24 cellular contexts compared by ENCODE assay signal in the genomic region with DNA sequence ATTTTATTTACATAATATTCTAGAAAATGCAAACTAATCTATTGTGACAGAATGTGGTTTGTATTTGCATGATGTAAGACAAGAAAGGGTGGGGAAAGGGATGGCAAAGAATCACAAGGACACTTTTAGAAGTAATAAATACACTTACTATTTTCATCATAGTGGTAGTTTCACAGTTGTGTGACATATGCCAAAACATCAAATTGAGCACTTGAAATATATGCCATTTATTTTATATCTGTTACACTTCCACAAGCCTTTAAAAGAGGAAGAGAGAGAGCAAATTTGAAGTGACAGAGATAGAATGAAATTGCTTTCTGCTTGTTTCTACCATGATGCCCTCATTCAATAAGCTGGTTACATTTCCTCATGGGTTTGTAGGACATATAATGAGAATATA.
"Had no signal": no experiment of that assay in that cellular context is flagged by ENCODE, and none has a peak within 500 bp of the region (broad histone marks: within the 10 kb centered on the region; RNA-seq: fewer than 3 reads in every experiment).

No MANE protein-coding gene starts in this region.

- H3K4me1 Mint-ChIP-seq: mesothelial cell of epicardium, naive B cell had no signal

- H3K4me3 Mint-ChIP-seq: dendritic cell treated with granulocyte-macrophage colony-stimulating factor and Interleukin-4, amounts not matched to agents 40 ng/mL and 50 ng/mL, for 4 days; effector memory CD8-positive, alpha-beta T cell; endodermal cell; mesothelial cell of epicardium; naive B cell had no signal

- H3K9me3 Mint-ChIP-seq: dendritic cell treated with granulocyte-macrophage colony-stimulating factor and Interleukin-4, amounts not matched to agents 40 ng/mL and 50 ng/mL, for 4 days had no signal

- H3K27ac Mint-ChIP-seq: dendritic cell treated with granulocyte-macrophage colony-stimulating factor and Interleukin-4, amounts not matched to agents 40 ng/mL and 50 ng/mL, for 4 days; effector memory CD8-positive, alpha-beta T cell; endodermal cell; mesothelial cell of epicardium; naive B cell had no signal

- H3K36me3 Mint-ChIP-seq: mesothelial cell of epicardium, naive B cell had no signal

- H3K27me3 Mint-ChIP-seq: dendritic cell treated with granulocyte-macrophage colony-stimulating factor and Interleukin-4, amounts not matched to agents 40 ng/mL and 50 ng/mL, for 4 days; effector memory CD8-positive, alpha-beta T cell; naive B cell had no signal

- ATAC-seq: effector memory CD8-positive, alpha-beta T cell; esophagus mucosa; gastrocnemius medialis; heart right ventricle; left cardiac atrium; left lung; left ventricle myocardium superior; lower lobe of right lung; mucosa of descending colon had no signal

- DNase-seq: colonic mucosa; cortex of kidney; effector CD8-positive, alpha-beta T cell; effector memory CD8-positive, alpha-beta T cell; endodermal cell; erythroblast; esophagus squamous epithelium; foreskin fibroblast; foreskin melanocyte; gastrocnemius medialis; glutamatergic neuron; head of caudate nucleus; heart right ventricle; hippocampal formation; left cardiac atrium; left lung; left ventricle myocardium superior; lower lobe of right lung; mesenchymal stem cell; mucosa of descending colon; naive B cell had no signal
